In the genomic region with DNA sequence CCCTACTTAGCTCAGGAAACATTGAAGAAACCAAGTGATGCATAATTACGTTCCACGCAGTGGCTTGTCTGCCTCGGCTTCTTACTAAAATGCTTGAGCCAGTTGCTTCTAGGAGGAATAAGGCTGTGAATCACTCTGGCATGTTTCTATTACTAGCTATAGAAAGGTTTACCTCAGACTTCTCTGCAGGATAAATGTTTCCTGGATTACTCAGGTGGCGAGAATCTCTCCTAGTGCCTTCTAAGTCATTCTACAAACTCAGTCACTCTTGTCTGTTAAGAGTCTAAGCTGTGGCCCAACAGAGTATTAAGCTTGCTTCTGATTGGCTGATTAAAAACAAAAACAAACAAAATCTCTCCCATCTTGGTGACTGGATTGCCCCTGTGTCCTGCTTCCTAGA, we compare ENCODE assay signal across 14 cellular contexts.
DNase-seq lines count a peak whose midpoint lies in the region; ATAC-seq and TF ChIP-seq lines count a peak whose summit lies in the region.
"Had no signal": no experiment of that assay in that cellular context is flagged by ENCODE, and none has a peak within 500 bp of the region (broad histone marks: within the 10 kb centered on the region; RNA-seq: fewer than 3 reads in every experiment).

No MANE protein-coding gene starts in this region.

- BruUV-seq in PC-3 (replicated peaks; lab: Mats Ljungman, UMichigan), result no TSS peak

- peak overlapping the region; percentile 59 for H2AFZ ChIP-seq in PC-3 (ENCODE audit: low read length)

- H3K4me2 ChIP-seq in PC-3 (ENCODE audit: low read length), result peak overlapping the region; percentile 73

- 85% methylated on average over 4 of the region's 4 CpGs for WGBS in right cardiac atrium

- H4K20me1 ChIP-seq in PC-3 (ENCODE audit: low read length), result no peaks in the 10 kb centered on the region

- H3K4me1 ChIP-seq in PC-3 (ENCODE audit: insufficient read depth, low read length) (peaks cover 18% of the 10 kb centered on the region), right cardiac atrium (ENCODE audit: control insufficient read depth, insufficient read depth, low read length) (peaks cover 2% of the 10 kb centered on the region)

- POLR2A ChIA-PET in PC-3 (lab: Charles Lee; ENCODE audit: unreplicated experiment), result interaction anchor here (0.5 to 0.6 kb wide), 2 partner anchors 12 to 22 kb away, joined by 3 to 5 read pairs; no protein-coding TSS in a partner anchor

- H3K9me3 ChIP-seq in PC-3 (ENCODE audit: low read length) (no peaks in the 10 kb centered on the region), right cardiac atrium (ENCODE audit: control insufficient read depth, low read length) (no peaks in the 10 kb centered on the region)

- H3K4me3 ChIP-seq in PC-3 (ENCODE audit: low read length), result peak overlapping the region; percentile 39
- H3K4me3 ChIP-seq in dorsolateral prefrontal cortex, result no peak overlapping the region
- H3K4me3 ChIP-seq in right cardiac atrium (ENCODE audit: low read length), result no peak overlapping the region

- ATAC-seq in PC-3 (peak; percentile 91), right cardiac atrium (no peak)
- ATAC-seq: activated CD4-positive, alpha-beta T cell treated with anti-CD3 and anti-CD28 coated beads for 36 hours; stimulated activated naive CD8-positive, alpha-beta T cell treated with anti-CD3 and anti-CD28 coated beads, Interleukin-15, Interleukin-2, amounts not matched to agents 100 U/mL and 50 U/mL, for 24 hours had no signal

- peaks cover 14% of the 10 kb centered on the region for H3F3A ChIP-seq in PC-3 (ENCODE audit: low read length, unreplicated experiment)

- CTCF ChIA-PET in PC-3 (lab: Charles Lee), result interaction anchor here (0.5 kb wide), 1 partner anchor 10 kb away, joined by 3 read pairs; no protein-coding TSS in a partner anchor

- H3K27me3 ChIP-seq in PC-3 (ENCODE audit: low read length) (no peaks in the 10 kb centered on the region), dorsolateral prefrontal cortex (no peaks in the 10 kb centered on the region), right cardiac atrium (ENCODE audit: control insufficient read depth, insufficient read depth) (no peaks in the 10 kb centered on the region)

- peak overlapping the region; percentile 56 for H3K9ac ChIP-seq in PC-3 (ENCODE audit: low read length)

- H3K9me2 ChIP-seq in PC-3 (replicated peaks; ENCODE audit: low read length), result no peaks in the 10 kb centered on the region

- H3K27ac ChIP-seq in PC-3 (ENCODE audit: low read length) (peak overlapping the region; percentile 92), epithelial cell of prostate (peak overlapping the region; percentile 74), dorsolateral prefrontal cortex (no peak overlapping the region), substantia nigra (ENCODE audit: low read depth, low read length, poor library complexity, severe bottlenecking) (no peak overlapping the region), right cardiac atrium (ENCODE audit: low read length) (no peak overlapping the region)

- H3K36me3 ChIP-seq in PC-3 (ENCODE audit: low read depth, low read length), result no peaks in the 10 kb centered on the region

- H3K79me2 ChIP-seq in PC-3 (ENCODE audit: low read length), result no peaks in the 10 kb centered on the region

- peak; percentile 33 for DNase-seq in Caki2 (ENCODE audit: low read depth)
- peak; percentile 84 for DNase-seq in PC-3
- peak; percentile 73 for DNase-seq in epithelial cell of prostate (ENCODE audit: low read depth, low spot score)
- peak; percentile 76 for DNase-seq in non-pigmented ciliary epithelial cell (ENCODE audit: low read depth)
- DNase-seq in NOMO-1 (lab: John Stamatoyannopoulos, UW; ENCODE audit: unreplicated experiment in 2 of 2), result no peak
- DNase-seq in dorsolateral prefrontal cortex, result no peak
- DNase-seq in substantia nigra (lab: John Stamatoyannopoulos, UW), result no peak
- DNase-seq in right cardiac atrium, result no peak
- DNase-seq: activated CD4-positive, alpha-beta T cell treated with anti-CD3 and anti-CD28 coated beads for 36 hours; CD4-positive, CD25-positive, alpha-beta regulatory T cell; foreskin melanocyte; MV-4-11; OCI-M1; stimulated activated naive CD8-positive, alpha-beta T cell treated with anti-CD3 and anti-CD28 coated beads, Interleukin-15, Interleukin-2, amounts not matched to agents 100 U/mL and 50 U/mL, for 24 hours had no signal

- intact Hi-C loops in PC-3 (cut with micrococcal nuclease) (no loop called here), dorsolateral prefrontal cortex (cut with DNase I) (no loop called here), right cardiac atrium (cut with DNase I) (no loop called here)

- TF ChIP-seq CTCF in PC-3 (conservative IDR thresholded peaks at IDR 0.05; ENCODE audit: low read depth, low read length) (no peak), dorsolateral prefrontal cortex (IDR thresholded peaks at IDR 0.05 in 54 of 56, conservative IDR thresholded peaks at IDR 0.05 in 2 of 56; ENCODE audit: low read depth in 1 of 56, partially characterized antibody in 56 of 56) (no peak)

- in situ Hi-C loops in Caki2 (cut with HindIII; ENCODE audit: low pct_unique_long_range_greater_than_20kb, low sequenced_read_pairs), result no loop called here

Comparison
In these comparisons a context has a peak if more than half of its experiments do, and no peak if none do; other contexts are left out.
1. DNase-seq: peak in Caki2 (single experiment), PC-3 (single experiment), epithelial cell of prostate (single experiment) and non-pigmented ciliary epithelial cell (single experiment); none in NOMO-1 (0 of 2), dorsolateral prefrontal cortex (0 of 10), substantia nigra (0 of 49) and right cardiac atrium (0 of 3).
2. H3K27ac ChIP-seq: peak in PC-3 (single experiment) and epithelial cell of prostate (single experiment); none in dorsolateral prefrontal cortex (0 of 59), substantia nigra (single experiment) and right cardiac atrium (single experiment).